18 cellular contexts compared by ENCODE assay signal in genomic region chr18:23156134-23156533, GRCh38. TPM values are rescaled to one million over a fixed set of nuclear protein-coding genes. Genes with fewer than 3 reads are reported as not detected.
"Had no signal": no experiment of that assay in that cellular context is flagged by ENCODE, and none has a peak within 500 bp of the region (broad histone marks: within the 10 kb centered on the region; RNA-seq: fewer than 3 reads in every experiment).

No MANE protein-coding gene starts in this region.

- H3K36me3 ChIP-seq: adrenal gland, esophagus squamous epithelium, neutrophil, sigmoid colon had no signal

- FAIRE-seq: islet of Langerhans had no signal

- ATAC-seq: activated CD8-positive, alpha-beta T cell treated with anti-CD3 and anti-CD28 coated beads, Interleukin-2, amount 10 ng/mL, durations not matched to agents 7 days and 5 days; activated naive CD4-positive, alpha-beta T cell treated with anti-CD3 and anti-CD28 coated beads, Interleukin-2, amount 50 U/mL, for 72 hours; left cardiac atrium; naive thymus-derived CD4-positive, alpha-beta T cell; stimulated activated memory B cell treated with anti-CD40 and anti-IgM and Interleukin-4, amounts not matched to agents 10 μg/mL and 1 μg/mL and 100 μg/mL, for 72 hours had no signal

- H3K9me3 ChIP-seq: adrenal gland, esophagus squamous epithelium, neutrophil, sigmoid colon had no signal

- H3K27ac ChIP-seq: adrenal gland, neutrophil, parathyroid adenoma, sigmoid colon had no signal

- H3K4me3 Mint-ChIP-seq: activated CD4-positive, alpha-beta T cell treated with anti-CD3 and anti-CD28 coated beads, Interleukin-2, amount 10 ng/mL, durations not matched to agents 24 days and 14 days; activated CD8-positive, alpha-beta T cell treated with anti-CD3 and anti-CD28 coated beads, Interleukin-2, amount 10 ng/mL, durations not matched to agents 7 days and 5 days; naive thymus-derived CD4-positive, alpha-beta T cell; stimulated activated memory B cell treated with anti-CD40 and anti-IgM and Interleukin-4, amounts not matched to agents 10 μg/mL and 1 μg/mL and 100 μg/mL, for 72 hours had no signal

- H3K9me3 Mint-ChIP-seq: activated CD4-positive, alpha-beta T cell treated with anti-CD3 and anti-CD28 coated beads, Interleukin-2, amount 10 ng/mL, durations not matched to agents 24 days and 14 days; activated naive CD4-positive, alpha-beta T cell treated with anti-CD3 and anti-CD28 coated beads, Interleukin-2, amount 50 U/mL, for 72 hours; naive thymus-derived CD4-positive, alpha-beta T cell; stimulated activated memory B cell treated with anti-CD40 and anti-IgM and Interleukin-4, amounts not matched to agents 10 μg/mL and 1 μg/mL and 100 μg/mL, for 72 hours had no signal

- H3K4me1 ChIP-seq: adrenal gland, parathyroid adenoma had no signal

- H3K27me3 ChIP-seq: adrenal gland, esophagus squamous epithelium, neutrophil, sigmoid colon had no signal

- H3K4me3 ChIP-seq: adrenal gland, esophagus squamous epithelium, sigmoid colon had no signal

- H3K36me3 Mint-ChIP-seq: activated naive CD4-positive, alpha-beta T cell treated with anti-CD3 and anti-CD28 coated beads, Interleukin-2, amount 50 U/mL, for 72 hours; naive thymus-derived CD4-positive, alpha-beta T cell; stimulated activated memory B cell treated with anti-CD40 and anti-IgM and Interleukin-4, amounts not matched to agents 10 μg/mL and 1 μg/mL and 100 μg/mL, for 72 hours had no signal

- H3K27ac Mint-ChIP-seq: activated CD4-positive, alpha-beta T cell treated with anti-CD3 and anti-CD28 coated beads, Interleukin-2, amount 10 ng/mL, durations not matched to agents 24 days and 14 days; activated CD8-positive, alpha-beta T cell treated with anti-CD3 and anti-CD28 coated beads, Interleukin-2, amount 10 ng/mL, durations not matched to agents 7 days and 5 days; activated naive CD4-positive, alpha-beta T cell treated with anti-CD3 and anti-CD28 coated beads, Interleukin-2, amount 50 U/mL, for 72 hours; naive thymus-derived CD4-positive, alpha-beta T cell; stimulated activated memory B cell treated with anti-CD40 and anti-IgM and Interleukin-4, amounts not matched to agents 10 μg/mL and 1 μg/mL and 100 μg/mL, for 72 hours had no signal

- H3K9ac ChIP-seq: parathyroid adenoma had no signal

- DNase-seq: activated CD4-positive, alpha-beta T cell treated with anti-CD3 and anti-CD28 coated beads, Interleukin-2, amount 10 ng/mL, durations not matched to agents 24 days and 14 days; activated CD4-positive, CD25-positive, alpha-beta regulatory T cell; activated CD8-positive, alpha-beta T cell treated with anti-CD3 and anti-CD28 coated beads, Interleukin-2, amount 10 ng/mL, durations not matched to agents 7 days and 5 days; activated gamma-delta T cell treated with Interleukin-2 at 50 U/mL for 16 hours; activated T-cell treated with anti-CD3 and anti-CD28 coated beads, Interleukin-2, amount 50 U/mL, for 48 hours; adrenal gland; dermis blood vessel endothelial cell; effector memory CD4-positive, alpha-beta T cell; esophagus squamous epithelium; left cardiac atrium; naive thymus-derived CD4-positive, alpha-beta T cell; sigmoid colon; stimulated activated CD4-positive, alpha-beta T cell treated with anti-CD3 and anti-CD28 coated beads, Interleukin-4, amount 100 ng/mL, for 24 hours had no signal

- H2AFZ ChIP-seq: parathyroid adenoma had no signal

- H3K4me1 Mint-ChIP-seq: activated CD4-positive, alpha-beta T cell treated with anti-CD3 and anti-CD28 coated beads, Interleukin-2, amount 10 ng/mL, durations not matched to agents 24 days and 14 days; naive thymus-derived CD4-positive, alpha-beta T cell; stimulated activated memory B cell treated with anti-CD40 and anti-IgM and Interleukin-4, amounts not matched to agents 10 μg/mL and 1 μg/mL and 100 μg/mL, for 72 hours had no signal

RNA-seq across cellular contexts. Expression of gene CABLES1, which starts 20.8 kb away (rescaled TPM):
- polyA plus RNA-seq: naive thymus-derived CD4-positive, alpha-beta T cell had no signal
